ENCODE assay signal across 23 cellular contexts in genomic region chr17:2503627-2504026, GRCh38.
"Had no signal": no experiment of that assay in that cellular context is flagged by ENCODE, and none has a peak within 500 bp of the region (broad histone marks: within the 10 kb centered on the region; RNA-seq: fewer than 3 reads in every experiment).

No MANE protein-coding gene starts in this region.

- H3K27ac Mint-ChIP-seq: stimulated activated effector memory CD8-positive, alpha-beta T cell treated with anti-CD3 and anti-CD28 coated beads, Interleukin-12 subunit alpha, Interleukin-12 subunit beta, amount 100 ng/mL, for 72 hours; type B pancreatic cell had no signal

- H3K9me3 Mint-ChIP-seq: naive thymus-derived CD8-positive, alpha-beta T cell; stimulated activated effector memory CD8-positive, alpha-beta T cell treated with anti-CD3 and anti-CD28 coated beads, Interleukin-12 subunit alpha, Interleukin-12 subunit beta, amount 100 ng/mL, for 72 hours had no signal

- H3K27me3 Mint-ChIP-seq: naive thymus-derived CD8-positive, alpha-beta T cell; type B pancreatic cell had no signal

- H3K4me3 ChIP-seq: dorsolateral prefrontal cortex, heart right ventricle, left ventricle myocardium inferior, lung, mucosa of descending colon, psoas muscle, right lobe of liver, suprapubic skin, thyroid gland had no signal

- DNase-seq: cortex of kidney; dorsolateral prefrontal cortex; effector CD8-positive, alpha-beta T cell; heart right ventricle; hypothalamus; left cardiac atrium; left ventricle myocardium inferior; mucosa of descending colon; naive thymus-derived CD8-positive, alpha-beta T cell; psoas muscle; retina; right lobe of liver; stimulated activated CD4-positive, alpha-beta T cell treated with anti-CD3 and anti-CD28 coated beads, Interleukin-4, amount 100 ng/mL, for 1 hour; stimulated activated CD8-positive, alpha-beta memory T cell treated with anti-CD3 and anti-CD28 coated beads, Interleukin-4, amount 100 ng/mL, for 48 hours; stimulated activated naive CD8-positive, alpha-beta T cell treated with anti-CD3 and anti-CD28 coated beads, Interleukin-15, Interleukin-2, amounts not matched to agents 100 U/mL and 50 U/mL, for 24 hours; thyroid gland had no signal

- ATAC-seq: esophagus mucosa; heart right ventricle; left cardiac atrium; mucosa of descending colon; naive thymus-derived CD8-positive, alpha-beta T cell; stimulated activated effector memory CD8-positive, alpha-beta T cell treated with anti-CD3 and anti-CD28 coated beads, Interleukin-12 subunit alpha, Interleukin-12 subunit beta, amount 100 ng/mL, for 72 hours; stimulated activated naive CD8-positive, alpha-beta T cell treated with anti-CD3 and anti-CD28 coated beads, Interleukin-15, Interleukin-2, amounts not matched to agents 100 U/mL and 50 U/mL, for 24 hours had no signal

- H3K4me1 ChIP-seq: psoas muscle, right lobe of liver had no signal

- H3K27me3 ChIP-seq: dorsolateral prefrontal cortex, heart right ventricle, neutrophil, right lobe of liver, suprapubic skin, thyroid gland had no signal

- H3K4me3 Mint-ChIP-seq: stimulated activated effector memory CD8-positive, alpha-beta T cell treated with anti-CD3 and anti-CD28 coated beads, Interleukin-12 subunit alpha, Interleukin-12 subunit beta, amount 100 ng/mL, for 72 hours; type B pancreatic cell had no signal

- FAIRE-seq: urothelium cell line had no signal

- H3K27ac ChIP-seq: heart right ventricle, left ventricle myocardium inferior, neutrophil, psoas muscle, right lobe of liver, suprapubic skin, thyroid gland had no signal

- H3K9me3 ChIP-seq: heart right ventricle, left ventricle myocardium inferior, mucosa of descending colon, neutrophil, psoas muscle, right lobe of liver, suprapubic skin, thyroid gland had no signal
